ENCODE assay signal across 9 cellular contexts in genomic region chr19:7916908-7917291, GRCh38. TPM values are rescaled to one million over a fixed set of nuclear protein-coding genes. Genes with fewer than 3 reads are reported as not detected.
DNase-seq lines count a peak whose midpoint lies in the region; ATAC-seq and TF ChIP-seq lines count a peak whose summit lies in the region.
"Had no signal": no experiment of that assay in that cellular context is flagged by ENCODE, and none has a peak within 500 bp of the region (broad histone marks: within the 10 kb centered on the region; RNA-seq: fewer than 3 reads in every experiment).

No MANE protein-coding gene starts in this region.

- H3K4me3 ChIP-seq in SK-N-SH (ENCODE audit: low read depth in 2 of 2, low read length in 1 of 2) (peak overlapping the region; percentile 37 to 43; a peak in 3 of 4 replicates), SU-DHL-6 (ENCODE audit: insufficient read depth, low read length, poor library complexity, severe bottlenecking) (no peak overlapping the region), foreskin fibroblast (ENCODE audit: low read depth in 1 of 2, low read length in 2 of 2) (peak overlapping the region; percentile 31 to 49)

- peaks cover 0 to 17% of the 10 kb centered on the region in 2 experiments for H3K36me3 ChIP-seq in SK-N-SH (replicated peaks in 1 of 2; ENCODE audit: control insufficient read depth in 1 of 2, insufficient read depth in 2 of 2, low read length in 1 of 2)
- H3K36me3 ChIP-seq in SU-DHL-6 (ENCODE audit: low read length), result no peaks in the 10 kb centered on the region

- H3K9me3 ChIP-seq in SK-N-SH, result no peaks in the 10 kb centered on the region
- H3K9me3 ChIP-seq in SU-DHL-6 (ENCODE audit: insufficient read depth, low read length), result no peaks in the 10 kb centered on the region

- peaks cover 7 to 24% of the 10 kb centered on the region in 2 experiments; a peak in 2 of 4 replicates for H3K4me1 ChIP-seq in SK-N-SH (ENCODE audit: control insufficient read depth in 1 of 2, insufficient read depth in 2 of 2, low read depth in 1 of 2, low read length in 1 of 2)

- H3F3A ChIP-seq in SK-N-SH (replicated peaks; ENCODE audit: insufficient read depth) (peaks cover 10% of the 10 kb centered on the region), SU-DHL-6 (ENCODE audit: insufficient read depth) (0 out of 2 replicates have a peak, but pooled peaks cover 3% of the 10 kb centered on the region)

- TF ChIP-seq RAD21 in SK-N-SH (IDR thresholded peaks at IDR 0.05; ENCODE audit: low read length), result no peak

- no peak for TF ChIP-seq EP300 in SK-N-SH (IDR thresholded peaks at IDR 0.05; ENCODE audit: borderline replicate concordance in 1 of 2, low read depth in 1 of 2, low read length in 1 of 2)

- POLR2A ChIA-PET in SK-N-SH (lab: Yijun Ruan, JAX), result interaction anchor here (0.7 to 2.2 kb wide), 5 partner anchors 9 to 55 kb away, joined by 3 to 6 read pairs (median 4); partner anchors contain the start of genes MAP2K7 and PRR36

- H3K79me2 ChIP-seq in SK-N-SH (ENCODE audit: insufficient read depth), result peaks cover 9% of the 10 kb centered on the region; the same call in 1 of the 2 replicates
- H3K79me2 ChIP-seq in SU-DHL-6 (ENCODE audit: insufficient read depth, low read length), result no peaks in the 10 kb centered on the region

- CTCF ChIA-PET in SK-N-SH (lab: Yijun Ruan, JAX), result interaction anchor here (1.4 to 5.0 kb wide), 5 partner anchors 13 to 85 kb away, joined by 5 to 36 read pairs (median 26); partner anchors contain the start of genes MAP2K7 and TIMM44

- ATAC-seq in SK-N-SH treated with all-trans-retinoic acid at 6 μM for 48 hours, result no peak
- ATAC-seq in stimulated activated effector memory CD8-positive, alpha-beta T cell treated with anti-CD3 and anti-CD28 coated beads, Interleukin-12 subunit alpha, Interleukin-12 subunit beta, amount 100 ng/mL, for 72 hours, result no peak
- no peak for ATAC-seq in HG02981 (IDR thresholded peaks at IDR 0.05; ENCODE audit: unreplicated experiment)

- WGBS in SK-N-SH (ENCODE audit: low lambda C conversion rate), result 17% methylated on average over 1 of the region's 25 CpGs

- H3K27ac ChIP-seq in SK-N-SH (ENCODE audit: low read depth in 2 of 2, low read length in 1 of 2) (no peak overlapping the region), SU-DHL-6 (ENCODE audit: low read depth, low read length) (no peak overlapping the region)

- H4K20me1 ChIP-seq in SK-N-SH (ENCODE audit: insufficient read depth), result peaks cover 6% of the 10 kb centered on the region
- no peaks in the 10 kb centered on the region for H4K20me1 ChIP-seq in SU-DHL-6 (ENCODE audit: low read depth, low read length)

- H3K4me3 Mint-ChIP-seq in stimulated activated effector memory CD8-positive, alpha-beta T cell treated with anti-CD3 and anti-CD28 coated beads, Interleukin-12 subunit alpha, Interleukin-12 subunit beta, amount 100 ng/mL, for 72 hours, result peak overlapping the region; percentile 85

- H3K27ac Mint-ChIP-seq in stimulated activated effector memory CD8-positive, alpha-beta T cell treated with anti-CD3 and anti-CD28 coated beads, Interleukin-12 subunit alpha, Interleukin-12 subunit beta, amount 100 ng/mL, for 72 hours, result no peak overlapping the region

- H3K36me3 Mint-ChIP-seq in stimulated activated effector memory CD8-positive, alpha-beta T cell treated with anti-CD3 and anti-CD28 coated beads, Interleukin-12 subunit alpha, Interleukin-12 subunit beta, amount 100 ng/mL, for 72 hours, result peaks cover 19% of the 10 kb centered on the region

- peaks cover 42% of the 10 kb centered on the region for H3K4me1 Mint-ChIP-seq in stimulated activated effector memory CD8-positive, alpha-beta T cell treated with anti-CD3 and anti-CD28 coated beads, Interleukin-12 subunit alpha, Interleukin-12 subunit beta, amount 100 ng/mL, for 72 hours

- H3K4me2 ChIP-seq in SK-N-SH (peak overlapping the region; percentile 57; the same call in 1 of the 2 replicates), SU-DHL-6 (ENCODE audit: low read depth, low read length, poor library complexity, severe bottlenecking) (peak overlapping the region; percentile 38)

- H3K9ac ChIP-seq in SK-N-SH, result no peak overlapping the region
- H3K9ac ChIP-seq in SU-DHL-6 (ENCODE audit: low read length), result no peak overlapping the region

- TF ChIP-seq CTCF in SK-N-SH (IDR thresholded peaks at IDR 0.05) (no peak), SU-DHL-6 (IDR thresholded peaks at IDR 0.05; ENCODE audit: insufficient read depth, low read length, poor library complexity, severe bottlenecking) (no peak), foreskin fibroblast (IDR thresholded peaks at IDR 0.05; ENCODE audit: low read depth, low read length) (no peak)

- H3K9me2 ChIP-seq in SK-N-SH, result no peaks in the 10 kb centered on the region
- no peaks in the 10 kb centered on the region for H3K9me2 ChIP-seq in SU-DHL-6 (replicated peaks; ENCODE audit: insufficient read depth, low read length)

- peaks cover 7% of the 10 kb centered on the region; the same call in 1 of the 2 replicates for H3K27me3 ChIP-seq in SK-N-SH (ENCODE audit: insufficient read depth)
- no peaks in the 10 kb centered on the region for H3K27me3 ChIP-seq in SU-DHL-6 (ENCODE audit: low read length)

- H3K9me3 Mint-ChIP-seq in stimulated activated effector memory CD8-positive, alpha-beta T cell treated with anti-CD3 and anti-CD28 coated beads, Interleukin-12 subunit alpha, Interleukin-12 subunit beta, amount 100 ng/mL, for 72 hours, result no peaks in the 10 kb centered on the region

- DNase-seq in SK-N-SH (no peak), foreskin fibroblast (peak in 1 of 2 donors; percentile 29), CD1c-positive myeloid dendritic cell (ENCODE audit: extremely low spot score) (no peak), LoVo (ENCODE audit: low spot score) (no peak)
- peak in 1 of 2 donors; percentile 79 for DNase-seq in stimulated activated effector memory CD8-positive, alpha-beta T cell treated with anti-CD3 and anti-CD28 coated beads, Interleukin-12 subunit alpha, Interleukin-12 subunit beta, amount 100 ng/mL, for 72 hours (ENCODE audit: low spot score in 2 of 2)
- DNase-seq: cortex of kidney had no signal

- H2AFZ ChIP-seq in SK-N-SH (ENCODE audit: low read depth) (no peak overlapping the region), SU-DHL-6 (ENCODE audit: low read depth, low read length, severe bottlenecking) (no peak overlapping the region)

TF ChIP-seq in SK-N-SH, 30 proteins besides CTCF, POLR2A, EP300 and RAD21:
- TF ChIP-seq IRF3 (IDR thresholded peaks at IDR 0.05; ENCODE audit: low read depth, low read length), result no peak
- TF ChIP-seq NRF1 (IDR thresholded peaks at IDR 0.05; ENCODE audit: low read depth, low read length), result peak; percentile 38
- no peak for TF ChIP-seq YY1 (IDR thresholded peaks at IDR 0.05; ENCODE audit: low read depth)

TF ChIP-seq in SK-N-SH treated with all-trans-retinoic acid at 6 μM for 48 hours, 23 proteins besides CTCF, POLR2A, EP300 and RAD21 (continues in another document):
- TF ChIP-seq, protein P1, sequence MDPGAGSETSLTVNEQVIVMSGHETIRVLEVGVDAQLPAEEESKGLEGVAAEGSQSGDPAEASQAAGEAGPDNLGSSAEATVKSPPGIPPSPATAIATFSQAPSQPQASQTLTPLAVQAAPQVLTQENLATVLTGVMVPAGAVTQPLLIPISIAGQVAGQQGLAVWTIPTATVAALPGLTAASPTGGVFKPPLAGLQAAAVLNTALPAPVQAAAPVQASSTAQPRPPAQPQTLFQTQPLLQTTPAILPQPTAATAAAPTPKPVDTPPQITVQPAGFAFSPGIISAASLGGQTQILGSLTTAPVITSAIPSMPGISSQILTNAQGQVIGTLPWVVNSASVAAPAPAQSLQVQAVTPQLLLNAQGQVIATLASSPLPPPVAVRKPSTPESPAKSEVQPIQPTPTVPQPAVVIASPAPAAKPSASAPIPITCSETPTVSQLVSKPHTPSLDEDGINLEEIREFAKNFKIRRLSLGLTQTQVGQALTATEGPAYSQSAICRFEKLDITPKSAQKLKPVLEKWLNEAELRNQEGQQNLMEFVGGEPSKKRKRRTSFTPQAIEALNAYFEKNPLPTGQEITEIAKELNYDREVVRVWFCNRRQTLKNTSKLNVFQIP (CRISPR knock-in tag; IDR thresholded peaks at IDR 0.05; ENCODE audit: borderline replicate concordance, low read depth), result no peak
- TF ChIP-seq, protein P2, sequence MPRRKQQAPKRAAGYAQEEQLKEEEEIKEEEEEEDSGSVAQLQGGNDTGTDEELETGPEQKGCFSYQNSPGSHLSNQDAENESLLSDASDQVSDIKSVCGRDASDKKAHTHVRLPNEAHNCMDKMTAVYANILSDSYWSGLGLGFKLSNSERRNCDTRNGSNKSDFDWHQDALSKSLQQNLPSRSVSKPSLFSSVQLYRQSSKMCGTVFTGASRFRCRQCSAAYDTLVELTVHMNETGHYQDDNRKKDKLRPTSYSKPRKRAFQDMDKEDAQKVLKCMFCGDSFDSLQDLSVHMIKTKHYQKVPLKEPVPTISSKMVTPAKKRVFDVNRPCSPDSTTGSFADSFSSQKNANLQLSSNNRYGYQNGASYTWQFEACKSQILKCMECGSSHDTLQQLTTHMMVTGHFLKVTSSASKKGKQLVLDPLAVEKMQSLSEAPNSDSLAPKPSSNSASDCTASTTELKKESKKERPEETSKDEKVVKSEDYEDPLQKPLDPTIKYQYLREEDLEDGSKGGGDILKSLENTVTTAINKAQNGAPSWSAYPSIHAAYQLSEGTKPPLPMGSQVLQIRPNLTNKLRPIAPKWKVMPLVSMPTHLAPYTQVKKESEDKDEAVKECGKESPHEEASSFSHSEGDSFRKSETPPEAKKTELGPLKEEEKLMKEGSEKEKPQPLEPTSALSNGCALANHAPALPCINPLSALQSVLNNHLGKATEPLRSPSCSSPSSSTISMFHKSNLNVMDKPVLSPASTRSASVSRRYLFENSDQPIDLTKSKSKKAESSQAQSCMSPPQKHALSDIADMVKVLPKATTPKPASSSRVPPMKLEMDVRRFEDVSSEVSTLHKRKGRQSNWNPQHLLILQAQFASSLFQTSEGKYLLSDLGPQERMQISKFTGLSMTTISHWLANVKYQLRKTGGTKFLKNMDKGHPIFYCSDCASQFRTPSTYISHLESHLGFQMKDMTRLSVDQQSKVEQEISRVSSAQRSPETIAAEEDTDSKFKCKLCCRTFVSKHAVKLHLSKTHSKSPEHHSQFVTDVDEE (CRISPR knock-in tag; IDR thresholded peaks at IDR 0.05), result no peak

RNA-seq across cellular contexts. Expression of gene TGFBR3L, which starts 2.3 kb away (rescaled TPM):
- 0.78 and 0.87 TPM in 2 replicates for polyA plus RNA-seq in SK-N-SH (2012; rRNA removed)
- 0.71 and 0.79 TPM in 2 replicates for polyA plus RNA-seq in SK-N-SH (2012; cell fraction: cytosol; rRNA removed)
- 2.3 and 5.0 TPM in 2 replicates for polyA plus RNA-seq in SK-N-SH (2012; cell fraction: nucleus; rRNA removed)

RNA-seq across cellular contexts. Expression of gene SNAPC2, which starts 3.2 kb away (rescaled TPM):
- 29.7 and 38.7 TPM in 2 replicates for polyA plus RNA-seq in SK-N-SH (2012; rRNA removed)
- polyA plus RNA-seq in SK-N-SH (2012; cell fraction: cytosol; rRNA removed), result 15.2 and 23.9 TPM in 2 replicates
- 26.0 and 28.6 TPM in 2 replicates for polyA plus RNA-seq in SK-N-SH (2012; cell fraction: nucleus; rRNA removed)

RNA-seq across cellular contexts. Expression of gene CTXN1, which starts 9.0 kb away (rescaled TPM):
- polyA plus RNA-seq in SK-N-SH (2012; rRNA removed), result 28.3 and 53.8 TPM in 2 replicates
- polyA plus RNA-seq in SK-N-SH (2012; cell fraction: cytosol; rRNA removed), result 26.2 and 42.1 TPM in 2 replicates
- polyA plus RNA-seq in SK-N-SH (2012; cell fraction: nucleus; rRNA removed), result 29.2 and 60.3 TPM in 2 replicates

RNA-seq across cellular contexts. Expression of gene MAP2K7, which starts 13.2 kb away (rescaled TPM):
- 13.0 and 13.6 TPM in 2 replicates for polyA plus RNA-seq in SK-N-SH (2012; rRNA removed)
- 6.2 and 9.7 TPM in 2 replicates for polyA plus RNA-seq in SK-N-SH (2012; cell fraction: cytosol; rRNA removed)
- 49.6 and 65.3 TPM in 2 replicates for polyA plus RNA-seq in SK-N-SH (2012; cell fraction: nucleus; rRNA removed)

RNA-seq across cellular contexts. Expression of gene TIMM44, which starts 26.6 kb away (rescaled TPM):
- polyA plus RNA-seq in SK-N-SH (2012; rRNA removed), result 49.7 and 50.9 TPM in 2 replicates
- polyA plus RNA-seq in SK-N-SH (2012; cell fraction: cytosol; rRNA removed), result 37.0 and 38.1 TPM in 2 replicates
- polyA plus RNA-seq in SK-N-SH (2012; cell fraction: nucleus; rRNA removed), result 97.2 and 112 TPM in 2 replicates
